In the genomic region with DNA sequence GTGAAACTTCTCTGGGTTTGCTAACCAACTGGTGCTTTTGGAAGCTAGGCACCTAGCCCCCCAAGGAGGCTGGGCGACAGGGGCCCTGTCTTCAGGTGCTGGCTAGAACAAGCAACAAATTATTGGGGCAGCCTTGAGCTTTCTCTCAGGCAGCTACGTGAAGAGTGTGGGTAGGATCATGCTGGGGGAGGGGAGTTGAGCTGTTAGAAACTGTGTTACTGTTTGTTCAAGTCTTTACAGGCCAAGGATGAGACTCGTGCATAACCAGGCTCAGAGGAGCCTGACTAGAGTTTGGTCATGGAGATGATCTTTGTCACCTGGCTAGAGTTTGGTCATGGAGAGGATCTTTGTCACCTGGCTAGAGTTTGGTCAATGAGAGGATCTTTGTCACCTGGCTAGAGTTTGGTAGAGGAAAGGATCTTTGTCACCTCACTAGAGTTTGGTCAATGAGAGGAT, we compare ENCODE assay signal across 1 cellular context.
TF ChIP-seq lines count a peak whose summit lies in the region.

No MANE protein-coding gene starts in this region.

TF ChIP-seq in HepG2, 621 proteins besides CTCF, POLR2A, EP300 and RAD21 (continued from another document):
- no peak for TF ChIP-seq CEBPZ (IDR thresholded peaks at IDR 0.05; ENCODE audit: low read length)
- no peak for TF ChIP-seq JUNB (CRISPR knock-in tag; IDR thresholded peaks at IDR 0.05; ENCODE audit: borderline replicate concordance)
- TF ChIP-seq SOX5 (CRISPR knock-in tag; IDR thresholded peaks at IDR 0.05; ENCODE audit: borderline replicate concordance) = peak; percentile 26; the same call in 1 of the 2 replicates
- no peak for TF ChIP-seq BATF2 (CRISPR knock-in tag; IDR thresholded peaks at IDR 0.05)
- TF ChIP-seq GZF1 (CRISPR knock-in tag; IDR thresholded peaks at IDR 0.05) = no peak
- no peak for TF ChIP-seq FOSL1 (CRISPR knock-in tag; IDR thresholded peaks at IDR 0.05; ENCODE audit: borderline replicate concordance)
- 0 out of 2 replicates have a peak, but pooled peaks have one; percentile 52 for TF ChIP-seq ZNF546 (CRISPR knock-in tag; conservative IDR thresholded peaks at IDR 0.05)
- no peak for TF ChIP-seq NR2F6 (IDR thresholded peaks at IDR 0.05)
- peak; percentile 23; the same call in 1 of the 2 replicates for TF ChIP-seq NR2F6 (CRISPR knock-in tag; IDR thresholded peaks at IDR 0.05)
- peak; percentile 46; the same call in 1 of the 2 replicates for TF ChIP-seq ZFX (CRISPR knock-in tag; IDR thresholded peaks at IDR 0.05; ENCODE audit: low read depth)
TF ChIP-seq in HepG2: peak in this region for 60.
